1 cellular context compared by ENCODE assay signal in the genomic region with DNA sequence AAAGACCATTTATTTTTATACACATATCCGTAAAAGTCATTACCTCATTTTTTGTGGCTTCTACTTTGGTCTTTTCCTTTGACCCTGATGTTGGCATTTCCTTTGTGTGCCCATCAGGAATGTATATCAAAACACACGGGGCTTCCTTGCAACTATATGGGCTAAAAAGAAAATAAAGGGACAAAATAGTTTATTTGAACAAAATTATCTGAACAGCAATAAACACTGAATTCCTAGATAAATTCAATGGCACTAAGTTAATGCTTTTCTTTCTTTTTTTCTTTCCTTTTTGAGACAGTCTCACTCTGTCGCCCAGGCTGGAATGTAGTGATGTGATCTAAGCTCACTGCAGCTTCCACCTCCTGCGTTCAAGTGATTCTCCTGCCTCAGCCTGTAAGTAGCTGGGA.
TF ChIP-seq lines count a peak whose summit lies in the region.

No MANE protein-coding gene starts in this region.

TF ChIP-seq in endothelial cell of umbilical vein, 7 proteins besides CTCF, POLR2A, EP300 and RAD21 (continued from another document):
- TF ChIP-seq, protein P1, sequence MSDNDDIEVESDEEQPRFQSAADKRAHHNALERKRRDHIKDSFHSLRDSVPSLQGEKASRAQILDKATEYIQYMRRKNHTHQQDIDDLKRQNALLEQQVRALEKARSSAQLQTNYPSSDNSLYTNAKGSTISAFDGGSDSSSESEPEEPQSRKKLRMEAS (IDR thresholded peaks at IDR 0.05; ENCODE audit: insufficient read depth, insufficient read length) = no peak
- TF ChIP-seq FOS (IDR thresholded peaks at IDR 0.05; ENCODE audit: borderline replicate concordance, insufficient read depth, low read length) (no peak), GATA2 (IDR thresholded peaks at IDR 0.05; ENCODE audit: insufficient read depth, insufficient read length, low read depth, low read length) (peak; percentile 4), POLR2AphosphoS5 (IDR thresholded peaks at IDR 0.05; ENCODE audit: insufficient read depth, low read depth, low read length) (peak; percentile 55), EZH2 (IDR thresholded peaks at IDR 0.05; ENCODE audit: borderline replicate concordance, low read depth, low read length, severe bottlenecking) (no peak), JUN (IDR thresholded peaks at IDR 0.05; ENCODE audit: borderline replicate concordance, insufficient read depth, insufficient read length, low read depth) (peak; percentile 64)
